9 cellular contexts compared by ENCODE assay signal in genomic region chr1:151309851-151310323, GRCh38. TPM values are rescaled to one million over a fixed set of nuclear protein-coding genes. Genes with fewer than 3 reads are reported as not detected.
DNase-seq lines count a peak whose midpoint lies in the region; ATAC-seq and TF ChIP-seq lines count a peak whose summit lies in the region.
"Had no signal": no experiment of that assay in that cellular context is flagged by ENCODE, and none has a peak within 500 bp of the region (broad histone marks: within the 10 kb centered on the region; RNA-seq: fewer than 3 reads in every experiment).

No MANE protein-coding gene starts in this region.

- H3K4me1 Mint-ChIP-seq in nephron progenitor cell = peaks cover 32% of the 10 kb centered on the region

- no peaks in the 10 kb centered on the region for H3K9me3 ChIP-seq in BE2C
- H3K9me3 ChIP-seq: thoracic aorta had no signal

- H3K27me3 Mint-ChIP-seq in nephron progenitor cell (ENCODE audit: low read depth, poor library complexity) = no peaks in the 10 kb centered on the region

- no peak overlapping the region for H3K4me3 ChIP-seq in BE2C (ENCODE audit: low read depth, low read length)
- H3K4me3 ChIP-seq: thoracic aorta had no signal

- H3K36me3 ChIP-seq in BE2C = peaks cover 60% of the 10 kb centered on the region

- peaks cover 15% of the 10 kb centered on the region for H3K4me1 ChIP-seq in BE2C

- TF ChIP-seq CTCF in BE2C (IDR thresholded peaks at IDR 0.05; ENCODE audit: low read depth, low read length) (no peak), nephron progenitor cell (IDR thresholded peaks at IDR 0.05) (no peak)

- DNase-seq in BE2C (peak; percentile 56), NCI-H226 (peak; percentile 29), fibroblast of gingiva (ENCODE audit: low read depth) (peak; percentile 27), nephron progenitor cell (no peak), globus pallidus (ENCODE audit: low spot score) (no peak), left colon (no peak), cerebellar nuclear complex (lab: John Stamatoyannopoulos, UW) (no peak)

- H3K4me3 Mint-ChIP-seq in nephron progenitor cell = no peak overlapping the region

- intact Hi-C loops in left colon (cut with DNase I, micrococcal nuclease) = loop anchor here in 1 of 2 donors (10.0 kb wide), 1 partner anchor 95 kb away; no protein-coding TSS in a partner anchor

- H3K27me3 ChIP-seq in BE2C = no peaks in the 10 kb centered on the region

- H3K27ac Mint-ChIP-seq in nephron progenitor cell = peak overlapping the region; percentile 77

- no peaks in the 10 kb centered on the region for H3K9me3 Mint-ChIP-seq in nephron progenitor cell

- ATAC-seq in HG03378 (IDR thresholded peaks at IDR 0.05; ENCODE audit: unreplicated experiment) (no peak), left colon (no peak)

- peaks cover 55% of the 10 kb centered on the region for H3K36me3 Mint-ChIP-seq in nephron progenitor cell (ENCODE audit: low read depth)

RNA-seq across cellular contexts. Expression of gene PI4KB, which starts 17.3 kb away (rescaled TPM):
- polyA plus RNA-seq in BE2C (2012; ENCODE audit: insufficient read depth, insufficient read length, low read depth) = 87.0 TPM
- 10 to 100 TPM; 56.7 to 58.3 TPM for total RNA-seq in left colon

RNA-seq across cellular contexts. Expression of gene ZNF687, which starts 27.8 kb away (rescaled TPM):
- 17.3 TPM for polyA plus RNA-seq in BE2C (2012; ENCODE audit: insufficient read depth, insufficient read length, low read depth)
- total RNA-seq in left colon = 10 to 100 TPM; 22.0 to 27.7 TPM

RNA-seq across cellular contexts. Expression of gene RFX5, which starts 37.2 kb away (rescaled TPM):
- 21.9 TPM for polyA plus RNA-seq in BE2C (2012; ENCODE audit: insufficient read depth, insufficient read length, low read depth)
- 10 to 100 TPM; 20.7 to 20.9 TPM for total RNA-seq in left colon

RNA-seq across cellular contexts. Expression of gene PSMD4, which starts 55.4 kb away (rescaled TPM):
- polyA plus RNA-seq in BE2C (2012; ENCODE audit: insufficient read depth, insufficient read length, low read depth) = 377 TPM
- 100 to 1,000 TPM; 103 to 105 TPM for total RNA-seq in left colon

Comparison
In these comparisons a context has a peak if more than half of its experiments do, and no peak if none do; other contexts are left out.
1. DNase-seq: peak in BE2C (single experiment), NCI-H226 (single experiment) and fibroblast of gingiva (single experiment); none in nephron progenitor cell (single experiment), globus pallidus (single experiment), left colon (0 of 2) and cerebellar nuclear complex (0 of 2).